Comparison of ENCODE assay signal across 8 cellular contexts in the genomic region with DNA sequence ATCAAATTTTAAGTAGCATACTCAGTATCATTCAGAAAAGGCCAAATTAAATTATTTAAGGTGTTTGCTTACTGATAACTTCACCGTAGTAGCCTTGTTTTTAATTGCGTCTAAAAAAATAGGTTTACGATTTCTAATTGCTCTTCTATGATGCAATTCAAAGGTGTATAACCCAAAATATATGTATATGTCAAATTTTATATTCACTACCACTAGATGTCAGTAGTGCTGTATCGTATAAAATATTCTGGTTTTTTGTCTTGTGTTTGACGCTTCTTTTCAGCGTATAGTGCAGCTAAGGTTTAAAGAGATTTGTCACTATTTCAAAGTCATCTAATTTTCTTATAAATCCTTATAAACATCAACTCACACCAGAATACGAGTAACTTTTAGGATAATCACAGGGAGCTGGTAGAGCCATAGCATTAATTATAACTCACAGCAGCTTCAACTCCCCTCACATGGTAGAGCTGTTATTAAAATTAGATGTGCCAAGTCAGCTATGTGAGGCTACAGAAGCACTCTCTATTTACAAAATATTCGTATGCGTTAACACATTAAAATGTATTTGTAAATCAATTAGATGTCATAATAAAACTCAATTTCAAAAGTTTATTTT. TPM values are rescaled to one million over a fixed set of nuclear protein-coding genes. Genes with fewer than 3 reads are reported as not detected.
DNase-seq lines count a peak whose midpoint lies in the region; ATAC-seq, FAIRE-seq and TF ChIP-seq lines count a peak whose summit lies in the region.

No MANE protein-coding gene starts in this region.

- no peak overlapping the region for H3K27ac Mint-ChIP-seq in activated T-cell treated with anti-CD3 and anti-CD28 coated beads, Interleukin-2, amount 50 U/mL, for 24 hours
- H3K27ac Mint-ChIP-seq in stimulated activated memory B cell treated with anti-CD40 and anti-IgM and Interleukin-4, amounts not matched to agents 10 μg/mL and 1 μg/mL and 100 μg/mL, for 72 hours, result no peak overlapping the region

- TF ChIP-seq EP300 in stomach (IDR thresholded peaks at IDR 0.05), result no peak

- no peaks in the 10 kb centered on the region; the same call in 1 of the 2 replicates for H3K27me3 ChIP-seq in GM06990 (replicated peaks; ENCODE audit: control insufficient read depth, insufficient read depth, low read length)
- H3K27me3 ChIP-seq in stomach, result peaks cover 0 to 21% (median 0%) of the 10 kb centered on the region in 3 donors

- H3K4me1 ChIP-seq in stomach, result peaks cover 4 to 47% (median 35%) of the 10 kb centered on the region in 4 donors

- no peaks in the 10 kb centered on the region for H3K9me3 ChIP-seq in stomach

- ATAC-seq in GM18519 (IDR thresholded peaks at IDR 0.05; ENCODE audit: low FRiP score, unreplicated experiment), result no peak
- no peak for ATAC-seq in stimulated activated memory B cell treated with anti-CD40 and anti-IgM and Interleukin-4, amounts not matched to agents 10 μg/mL and 1 μg/mL and 100 μg/mL, for 72 hours

- peak; percentile 90 for FAIRE-seq in TTC549 (lab: Jason Lieb, UNC)

- DNase-seq in GM06990 (ENCODE audit: extremely low read depth, insufficient read length) (peak; percentile 32), NB4 (ENCODE audit: low read depth) (peak; percentile 49), glomerular visceral epithelial cell (ENCODE audit: extremely low spot score) (peak; percentile 52), stomach (no peak)
- no peak for DNase-seq in activated T-cell treated with anti-CD3 and anti-CD28 coated beads, Interleukin-2, amount 50 U/mL, for 24 hours

- WGBS in stomach, 5 donors, result 22 to 28% (median 25%) methylated on average over 9 of the region's 9 CpGs

- H3K36me3 Mint-ChIP-seq in activated T-cell treated with anti-CD3 and anti-CD28 coated beads, Interleukin-2, amount 50 U/mL, for 24 hours (ENCODE audit: low read depth), result peaks cover 6% of the 10 kb centered on the region
- H3K36me3 Mint-ChIP-seq in stimulated activated memory B cell treated with anti-CD40 and anti-IgM and Interleukin-4, amounts not matched to agents 10 μg/mL and 1 μg/mL and 100 μg/mL, for 72 hours, result no peaks in the 10 kb centered on the region

- H3K4me3 ChIP-seq in GM06990 (replicated peaks; ENCODE audit: low read depth, low read length) (no peak overlapping the region), NB4 (ENCODE audit: low read depth, low read length) (no peak overlapping the region), stomach (no peak overlapping the region)

- H3K36me3 ChIP-seq in GM06990 (ENCODE audit: control insufficient read depth, insufficient read depth, low read length) (no peaks in the 10 kb centered on the region), stomach (peaks cover 2 to 16% (median 7%) of the 10 kb centered on the region in 4 donors)

- intact Hi-C loops in stomach (cut with DNase I; ENCODE audit: low total_unique reads), result loop anchor here (10.0 kb wide), 1 partner anchor 218 kb away; no protein-coding TSS in a partner anchor

- H3K4me1 Mint-ChIP-seq in activated T-cell treated with anti-CD3 and anti-CD28 coated beads, Interleukin-2, amount 50 U/mL, for 24 hours (ENCODE audit: low read depth), result peaks cover 17% of the 10 kb centered on the region
- H3K4me1 Mint-ChIP-seq in stimulated activated memory B cell treated with anti-CD40 and anti-IgM and Interleukin-4, amounts not matched to agents 10 μg/mL and 1 μg/mL and 100 μg/mL, for 72 hours, result peaks cover 23% of the 10 kb centered on the region

- H3K27me3 Mint-ChIP-seq in activated T-cell treated with anti-CD3 and anti-CD28 coated beads, Interleukin-2, amount 50 U/mL, for 24 hours, result peaks cover 18% of the 10 kb centered on the region
- peaks cover 9% of the 10 kb centered on the region for H3K27me3 Mint-ChIP-seq in stimulated activated memory B cell treated with anti-CD40 and anti-IgM and Interleukin-4, amounts not matched to agents 10 μg/mL and 1 μg/mL and 100 μg/mL, for 72 hours

- TF ChIP-seq POLR2A in NB4 (IDR thresholded peaks at IDR 0.05; ENCODE audit: extremely low read depth, insufficient read length), result no peak
- no peak for TF ChIP-seq POLR2A in stomach (IDR thresholded peaks at IDR 0.05)

- no peaks in the 10 kb centered on the region for H3K9me3 Mint-ChIP-seq in activated T-cell treated with anti-CD3 and anti-CD28 coated beads, Interleukin-2, amount 50 U/mL, for 24 hours
- no peaks in the 10 kb centered on the region for H3K9me3 Mint-ChIP-seq in stimulated activated memory B cell treated with anti-CD40 and anti-IgM and Interleukin-4, amounts not matched to agents 10 μg/mL and 1 μg/mL and 100 μg/mL, for 72 hours

- no peak overlapping the region for H3K4me3 Mint-ChIP-seq in activated T-cell treated with anti-CD3 and anti-CD28 coated beads, Interleukin-2, amount 50 U/mL, for 24 hours
- H3K4me3 Mint-ChIP-seq in stimulated activated memory B cell treated with anti-CD40 and anti-IgM and Interleukin-4, amounts not matched to agents 10 μg/mL and 1 μg/mL and 100 μg/mL, for 72 hours, result no peak overlapping the region

- TF ChIP-seq CTCF in GM06990 (IDR thresholded peaks at IDR 0.05; ENCODE audit: insufficient read depth, low read length, poor library complexity, severe bottlenecking) (peak; percentile 35), NB4 (IDR thresholded peaks at IDR 0.05; ENCODE audit: low read depth, low read length) (no peak), stomach (IDR thresholded peaks at IDR 0.05) (peak in 5 of 7 experiments; percentile 10 to 59 (median 45))

- peak overlapping the region in 1 of 5 donors; percentile 97 for H3K27ac ChIP-seq in stomach

RNA-seq across cellular contexts. Expression of gene PFN2, which starts 3.5 kb away (rescaled TPM):
- total RNA-seq in stomach, result 100 to 1,000 TPM in 1 of 5 donors, 10 to 100 TPM in 3, 1 to 10 TPM in 1; 1.2 to 130 (median 36.2) TPM
- 10 to 100 TPM; 33.9 to 40.9 (median 40.6) TPM for polyA plus RNA-seq in stomach

Comparison
In these comparisons a context has a peak if more than half of its experiments do, and no peak if none do; other contexts are left out.
1. DNase-seq: peak in GM06990 (single experiment), NB4 (single experiment) and glomerular visceral epithelial cell (single experiment); none in stomach (single experiment) and activated T-cell treated with anti-CD3 and anti-CD28 coated beads, Interleukin-2, amount 50 U/mL, for 24 hours (single experiment).